22 cellular contexts compared by ENCODE assay signal in the genomic region with DNA sequence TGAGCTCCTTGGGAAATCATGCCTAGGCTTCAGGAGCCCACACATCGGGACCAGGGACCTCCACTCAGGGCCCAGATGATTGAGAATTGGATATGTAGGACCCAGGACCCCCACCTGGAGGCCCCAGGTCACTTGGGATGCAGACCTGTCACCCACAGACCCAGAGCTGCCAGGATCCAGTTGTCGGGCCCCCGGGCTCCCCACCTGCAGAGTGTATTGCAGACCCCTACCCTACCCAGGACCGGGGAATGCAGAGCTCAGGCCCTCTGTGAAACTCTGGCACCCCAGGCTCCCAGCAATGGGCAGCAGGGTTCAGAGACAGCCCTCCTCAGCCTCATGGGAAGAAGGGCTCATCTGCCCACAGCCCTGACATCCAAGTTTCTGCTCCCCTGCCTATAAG. TPM values are rescaled to one million over a fixed set of nuclear protein-coding genes. Genes with fewer than 3 reads are reported as not detected.
DNase-seq lines count a peak whose midpoint lies in the region; ATAC-seq and TF ChIP-seq lines count a peak whose summit lies in the region.
"Had no signal": no experiment of that assay in that cellular context is flagged by ENCODE, and none has a peak within 500 bp of the region (broad histone marks: within the 10 kb centered on the region; RNA-seq: fewer than 3 reads in every experiment).

No MANE protein-coding gene starts in this region.

- no peak for DNase-seq in MCF 10A (ENCODE audit: unreplicated experiment)
- DNase-seq in breast epithelium (ENCODE audit: low spot score in 2 of 2), result no peak
- DNase-seq in H7, result peak; percentile 27
- DNase-seq in memory B cell (ENCODE audit: low spot score in 2 of 2), result no peak
- DNase-seq in HAP-1 (ENCODE audit: low spot score in 2 of 2), result no peak
- no peak for DNase-seq in SJCRH30
- DNase-seq: 8988T; ACHN; AML-193; C1 segment of cervical spinal cord; Calu3; CD4-positive, alpha-beta memory T cell; COR-L47; DMS53; DMS79 treated with DMSO at 0.1 percent for 48 hours; GF-D8; HCEC 1CT had no signal

- H3K4me1 Mint-ChIP-seq in MCF 10A (ENCODE audit: insufficient read depth, unreplicated experiment) (peaks cover 4% of the 10 kb centered on the region), memory B cell (peaks cover 9% of the 10 kb centered on the region)

- no peak overlapping the region for H3K27ac ChIP-seq in breast epithelium
- no peak overlapping the region for H3K27ac ChIP-seq in SJCRH30

- in situ Hi-C loops in HAP-1 (cut with MboI; ENCODE audit: low sequenced_read_pairs), result no loop called here

- peaks cover 0 to 3% of the 10 kb centered on the region in 2 donors for H3K4me1 ChIP-seq in breast epithelium
- H3K4me1 ChIP-seq in HAP-1, result peaks cover 20% of the 10 kb centered on the region; the same call in 1 of the 2 replicates
- H3K4me1 ChIP-seq in SJCRH30, result 0 out of 2 replicates have a peak, but pooled peaks cover 2% of the 10 kb centered on the region

- intact Hi-C loops in MCF 10A (cut with micrococcal nuclease), result no loop called here
- intact Hi-C loops in breast epithelium (cut with DNase I; ENCODE audit: low total_unique reads), result no loop called here

- no peaks in the 10 kb centered on the region for H3K27me3 Mint-ChIP-seq in MCF 10A (ENCODE audit: insufficient read depth, unreplicated experiment)
- H3K27me3 Mint-ChIP-seq in memory B cell, result peaks cover under 1% of the 10 kb centered on the region
- H3K27me3 Mint-ChIP-seq: CD4-positive, alpha-beta memory T cell had no signal

- POLR2A ChIA-PET in MCF 10A (lab: Yijun Ruan, JAX), result interaction anchor here (2.4 kb wide), 1 partner anchor 24 kb away, joined by 5 read pairs; the partner anchor contains the start of genes MRPS12 and SARS2

- H3K9me3 ChIP-seq in breast epithelium (no peaks in the 10 kb centered on the region), HAP-1 (no peaks in the 10 kb centered on the region), SJCRH30 (replicated peaks) (no peaks in the 10 kb centered on the region; the same call in 1 of the 2 replicates)

- ATAC-seq in memory B cell (ENCODE audit: low read depth), result no peak
- ATAC-seq: GM23338 had no signal

- peak overlapping the region; percentile 46 for H3K27ac Mint-ChIP-seq in MCF 10A (ENCODE audit: low read depth, unreplicated experiment)
- H3K27ac Mint-ChIP-seq in memory B cell, result peak overlapping the region; percentile 58
- H3K27ac Mint-ChIP-seq: GM23338 had no signal

- CTCF ChIA-PET in MCF 10A (lab: Yijun Ruan, JAX), result interaction anchor here (0.5 to 1.8 kb wide), 5 partner anchors 25 to 422 kb away, joined by 3 to 8 read pairs (median 4); partner anchors contain the start of genes MRPS12 and SARS2

- peaks cover 31% of the 10 kb centered on the region for H3K36me3 Mint-ChIP-seq in MCF 10A (ENCODE audit: insufficient read depth, unreplicated experiment)
- H3K36me3 Mint-ChIP-seq in memory B cell, result peaks cover 30% of the 10 kb centered on the region

- no peaks in the 10 kb centered on the region for H3K9me3 Mint-ChIP-seq in MCF 10A (ENCODE audit: unreplicated experiment)
- H3K9me3 Mint-ChIP-seq in memory B cell, result peaks cover 2% of the 10 kb centered on the region
- H3K9me3 Mint-ChIP-seq: CD4-positive, alpha-beta memory T cell had no signal

- H3K4me3 Mint-ChIP-seq in MCF 10A (ENCODE audit: unreplicated experiment), result no peak overlapping the region
- H3K4me3 Mint-ChIP-seq in memory B cell, result no peak overlapping the region
- H3K4me3 Mint-ChIP-seq: CD4-positive, alpha-beta memory T cell; GM23338 had no signal

- TF ChIP-seq CTCF in MCF 10A (IDR thresholded peaks at IDR 0.05; ENCODE audit: unreplicated experiment), result no peak
- no peak for TF ChIP-seq CTCF in breast epithelium (IDR thresholded peaks at IDR 0.05)

- H3K27me3 ChIP-seq in breast epithelium (no peaks in the 10 kb centered on the region), H7 (ENCODE audit: control insufficient read depth, insufficient read depth, low read length) (no peaks in the 10 kb centered on the region; the same call in 1 of the 2 replicates), HAP-1 (ENCODE audit: low read depth) (no peaks in the 10 kb centered on the region), SJCRH30 (no peaks in the 10 kb centered on the region)

- no peak for TF ChIP-seq POLR2A in breast epithelium (IDR thresholded peaks at IDR 0.05)

- no TSS peak for BruUV-seq in MCF 10A (replicated peaks; lab: Mats Ljungman, UMichigan)

- H3K36me3 ChIP-seq in breast epithelium (peaks cover 4% of the 10 kb centered on the region), H7 (replicated peaks; ENCODE audit: control insufficient read depth, insufficient read depth, low read length) (peaks cover 5% of the 10 kb centered on the region), HAP-1 (replicated peaks) (peaks cover 25% of the 10 kb centered on the region), SJCRH30 (peaks cover 40% of the 10 kb centered on the region)

- no peak overlapping the region for H3K4me3 ChIP-seq in breast epithelium
- H3K4me3 ChIP-seq in H7 (ENCODE audit: insufficient read depth, low read depth, low read length), result no peak overlapping the region
- H3K4me3 ChIP-seq in HAP-1, result no peak overlapping the region
- H3K4me3 ChIP-seq in SJCRH30, result no peak overlapping the region
- H3K4me3 ChIP-seq: A549, GM23338 had no signal

RNA-seq across cellular contexts. Expression of gene NFKBIB, which starts 5.9 kb away (rescaled TPM):
- 45.1 and 45.4 TPM in 2 replicates for total RNA-seq in MCF 10A (2022)
- 10 to 100 TPM; 15.7 to 29.2 (median 19.6) TPM for total RNA-seq in breast epithelium
- 26.0 and 30.6 TPM in 2 replicates for total RNA-seq in H7 (2014; rRNA removed; shearing (Covaris generic))
- 29.5 and 29.7 TPM in 2 replicates for total RNA-seq in SJCRH30 (2014; rRNA removed; shearing (Covaris generic))

RNA-seq across cellular contexts. Expression of gene SIRT2, which starts 6.2 kb away (rescaled TPM):
- total RNA-seq in MCF 10A (2022), result 35.5 and 37.4 TPM in 2 replicates
- total RNA-seq in breast epithelium, result 10 to 100 TPM; 61.8 to 92.3 (median 88.2) TPM
- 11.6 and 11.8 TPM in 2 replicates for total RNA-seq in H7 (2014; rRNA removed; shearing (Covaris generic))
- 42.1 and 44.6 TPM in 2 replicates for total RNA-seq in SJCRH30 (2014; rRNA removed; shearing (Covaris generic))

RNA-seq across cellular contexts. Expression of gene CCER2, which starts 6.4 kb away (rescaled TPM):
- total RNA-seq in MCF 10A (2022) (0.39 TPM in 1 of 2 replicates, not detected in the other), breast epithelium (under 1 TPM in 2 of 3 donors, not detected in 1; 0.64 to 0.88 TPM)
- total RNA-seq in H7 (2014; rRNA removed; shearing (Covaris generic)), result 0.07 TPM in 1 of 2 replicates, not detected in the other
- 0.43 and 0.79 TPM in 2 replicates for total RNA-seq in SJCRH30 (2014; rRNA removed; shearing (Covaris generic))
- total RNA-seq: Daoy, G401, GM23338, H4 had no signal

RNA-seq across cellular contexts. Expression of gene SARS2, which starts 24.9 kb away (rescaled TPM):
- total RNA-seq in MCF 10A (2022) (9.3 and 23.6 TPM in 2 replicates), breast epithelium (10 to 100 TPM; 10.9 to 22.6 (median 18.9) TPM)
- total RNA-seq in H7 (2014; rRNA removed; shearing (Covaris generic)), result 65.9 and 75.6 TPM in 2 replicates
- total RNA-seq in SJCRH30 (2014; rRNA removed; shearing (Covaris generic)), result 20.0 and 25.7 TPM in 2 replicates

RNA-seq across cellular contexts. Expression of gene MRPS12, which starts 25.1 kb away (rescaled TPM):
- total RNA-seq in MCF 10A (2022), result 38.1 and 53.3 TPM in 2 replicates
- total RNA-seq in breast epithelium, result 10 to 100 TPM; 27.5 to 41.0 (median 29.3) TPM
- 106 and 115 TPM in 2 replicates for total RNA-seq in H7 (2014; rRNA removed; shearing (Covaris generic))
- total RNA-seq in SJCRH30 (2014; rRNA removed; shearing (Covaris generic)), result 54.0 and 63.8 TPM in 2 replicates
